1 cellular context compared by ENCODE assay signal in genomic region chr17:81253358-81254131, GRCh38.
TF ChIP-seq lines count a peak whose summit lies in the region.

No MANE protein-coding gene starts in this region.

TF ChIP-seq in GM23338, 12 proteins besides CTCF, POLR2A, EP300 and RAD21 (continued from another document):
- TF ChIP-seq EZH2phosphoT487 (IDR thresholded peaks at IDR 0.05; ENCODE audit: unreplicated experiment) (no peak), STAT1 (IDR thresholded peaks at IDR 0.05; ENCODE audit: unreplicated experiment) (no peak), CREB1 (CRISPR knock-in tag; IDR thresholded peaks at IDR 0.05; ENCODE audit: low read depth) (peak; percentile 59)
